In genomic region chr2:105129722-105130232, GRCh38 we compare ENCODE assay signal across 13 cellular contexts.
DNase-seq lines count a peak whose midpoint lies in the region; ATAC-seq and TF ChIP-seq lines count a peak whose summit lies in the region.
"Had no signal": no experiment of that assay in that cellular context is flagged by ENCODE, and none has a peak within 500 bp of the region (broad histone marks: within the 10 kb centered on the region; RNA-seq: fewer than 3 reads in every experiment).

No MANE protein-coding gene starts in this region.

- ATAC-seq in GM18858 (IDR thresholded peaks at IDR 0.05; ENCODE audit: unreplicated experiment) (peak; percentile 94), GM21737 (IDR thresholded peaks at IDR 0.05; ENCODE audit: unreplicated experiment) (peak; percentile 87), HG03439 (IDR thresholded peaks at IDR 0.05; ENCODE audit: unreplicated experiment) (peak; percentile 93), heart left ventricle (no peak)
- ATAC-seq in central memory CD8-positive, alpha-beta T cell (replicated peaks; ENCODE audit: extremely low read depth, poor library complexity, severe bottlenecking): peak; percentile 52
- ATAC-seq in activated naive CD4-positive, alpha-beta T cell treated with anti-CD3 and anti-CD28 coated beads, Interleukin-2, amount 50 U/mL, for 72 hours: no peak
- ATAC-seq: left cardiac atrium had no signal

- peaks cover 27% of the 10 kb centered on the region for H3K27me3 Mint-ChIP-seq in central memory CD8-positive, alpha-beta T cell

- no peak overlapping the region for H3K27ac Mint-ChIP-seq in central memory CD8-positive, alpha-beta T cell (ENCODE audit: low read depth)
- no peak overlapping the region for H3K27ac Mint-ChIP-seq in activated naive CD4-positive, alpha-beta T cell treated with anti-CD3 and anti-CD28 coated beads, Interleukin-2, amount 50 U/mL, for 72 hours
- H3K27ac Mint-ChIP-seq: activated naive CD4-positive, alpha-beta T cell treated with anti-CD3 and anti-CD28 coated beads, Interleukin-2, amount 50 U/mL, for 24 hours; stimulated activated naive CD8-positive, alpha-beta T cell treated with anti-CD3 and anti-CD28 coated beads, Interleukin-15, Interleukin-2, amounts not matched to agents 100 ng/mL and 50 ng/mL, for 24 hours had no signal

- TF ChIP-seq POLR2A in heart left ventricle (IDR thresholded peaks at IDR 0.05): no peak

- H3K4me3 ChIP-seq in heart left ventricle: no peak overlapping the region

- H3K36me3 ChIP-seq in heart left ventricle: no peaks in the 10 kb centered on the region

- 81 to 93% (median 84%) methylated on average over 5 of the region's 5 CpGs for WGBS in heart left ventricle, 4 donors

- H3K9me3 Mint-ChIP-seq in central memory CD8-positive, alpha-beta T cell: no peaks in the 10 kb centered on the region
- H3K9me3 Mint-ChIP-seq in activated naive CD4-positive, alpha-beta T cell treated with anti-CD3 and anti-CD28 coated beads, Interleukin-2, amount 50 U/mL, for 72 hours: peaks cover 0 to 5% of the 10 kb centered on the region in 2 donors
- H3K9me3 Mint-ChIP-seq: activated naive CD4-positive, alpha-beta T cell treated with anti-CD3 and anti-CD28 coated beads, Interleukin-2, amount 50 U/mL, for 24 hours; stimulated activated naive CD8-positive, alpha-beta T cell treated with anti-CD3 and anti-CD28 coated beads, Interleukin-15, Interleukin-2, amounts not matched to agents 100 ng/mL and 50 ng/mL, for 24 hours had no signal

- peaks cover 0 to 13% (median 0%) of the 10 kb centered on the region in 9 donors for H3K27me3 ChIP-seq in heart left ventricle

- H3K4me1 ChIP-seq in heart left ventricle: no peaks in the 10 kb centered on the region

- TF ChIP-seq CTCF in heart left ventricle (IDR thresholded peaks at IDR 0.05): no peak

- H3K4me1 Mint-ChIP-seq in central memory CD8-positive, alpha-beta T cell: no peaks in the 10 kb centered on the region
- H3K4me1 Mint-ChIP-seq: activated naive CD4-positive, alpha-beta T cell treated with anti-CD3 and anti-CD28 coated beads, Interleukin-2, amount 50 U/mL, for 24 hours had no signal

- DNase-seq in central memory CD8-positive, alpha-beta T cell (ENCODE audit: low spot score in 2 of 2): no peak
- no peak for DNase-seq in activated CD4-positive, alpha-beta T cell treated with anti-CD3 and anti-CD28 coated beads for 1 hour
- DNase-seq in activated naive CD4-positive, alpha-beta T cell treated with anti-CD3 and anti-CD28 coated beads, Interleukin-2, amount 50 U/mL, for 72 hours (ENCODE audit: low spot score in 2 of 2): no peak
- no peak for DNase-seq in activated CD4-positive, CD25-positive, alpha-beta regulatory T cell (lab: John Stamatoyannopoulos, UW)
- no peak for DNase-seq in heart left ventricle
- DNase-seq: COR-L47, left cardiac atrium, NCI-H2107 had no signal

- no peaks in the 10 kb centered on the region for H3K36me3 Mint-ChIP-seq in central memory CD8-positive, alpha-beta T cell (ENCODE audit: insufficient read depth)
- H3K36me3 Mint-ChIP-seq in activated naive CD4-positive, alpha-beta T cell treated with anti-CD3 and anti-CD28 coated beads, Interleukin-2, amount 50 U/mL, for 72 hours: peaks cover 0 to 10% of the 10 kb centered on the region in 2 donors

- H3K9me3 ChIP-seq in heart left ventricle: no peaks in the 10 kb centered on the region

- intact Hi-C loops in heart left ventricle (cut with DNase I): loop anchor here in 1 of 10 donors (2.0 kb wide), 1 partner anchor 21 kb away; no protein-coding TSS in a partner anchor

- H3K4me3 Mint-ChIP-seq in central memory CD8-positive, alpha-beta T cell: no peak overlapping the region
- H3K4me3 Mint-ChIP-seq: activated naive CD4-positive, alpha-beta T cell treated with anti-CD3 and anti-CD28 coated beads, Interleukin-2, amount 50 U/mL, for 24 hours; stimulated activated naive CD8-positive, alpha-beta T cell treated with anti-CD3 and anti-CD28 coated beads, Interleukin-15, Interleukin-2, amounts not matched to agents 100 ng/mL and 50 ng/mL, for 24 hours had no signal

- H3K27ac ChIP-seq in heart left ventricle: no peak overlapping the region

Comparison
In these comparisons a context has a peak if more than half of its experiments do, and no peak if none do; other contexts are left out.
1. ATAC-seq: peak in GM18858 (single experiment), GM21737 (single experiment), HG03439 (single experiment) and central memory CD8-positive, alpha-beta T cell (single experiment); none in activated naive CD4-positive, alpha-beta T cell treated with anti-CD3 and anti-CD28 coated beads, Interleukin-2, amount 50 U/mL, for 72 hours (0 of 2) and heart left ventricle (0 of 4).